Comparison of ENCODE assay signal across 18 cellular contexts in the genomic region with DNA sequence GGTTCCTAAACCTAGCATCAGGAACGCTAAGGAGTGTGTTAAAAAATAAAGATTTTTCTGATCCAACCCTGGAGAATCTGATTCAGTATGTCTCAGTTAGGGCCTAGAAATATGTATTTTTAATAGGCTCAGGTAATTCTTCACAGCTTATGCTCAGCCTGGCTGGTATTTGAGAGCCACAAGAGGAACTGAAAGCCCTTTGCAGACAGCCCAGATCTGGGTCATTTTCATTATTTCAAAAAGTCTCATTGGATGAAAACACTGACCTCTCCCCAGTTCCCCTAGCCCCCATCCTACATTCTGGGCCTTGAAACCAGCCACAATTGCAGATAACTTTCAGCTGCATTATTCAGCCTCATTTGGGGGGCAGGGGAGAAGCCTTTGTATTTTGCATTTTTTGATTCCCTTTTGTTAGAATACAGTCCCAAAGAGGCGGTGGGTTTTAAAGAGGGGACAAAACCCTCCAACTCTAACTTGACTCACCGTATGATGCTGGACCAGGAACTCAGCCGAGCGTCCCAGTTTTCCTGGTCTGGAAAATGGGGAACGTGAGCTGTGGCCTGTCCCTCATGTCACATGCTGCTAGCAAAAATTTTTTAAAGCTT.
"Had no signal": no experiment of that assay in that cellular context is flagged by ENCODE, and none has a peak within 500 bp of the region (broad histone marks: within the 10 kb centered on the region; RNA-seq: fewer than 3 reads in every experiment).

No MANE protein-coding gene starts in this region.

- H3K4me3 Mint-ChIP-seq: dendritic cell treated with granulocyte-macrophage colony-stimulating factor and Interleukin-4, amounts not matched to agents 40 ng/mL and 50 ng/mL, for 4 days; naive thymus-derived CD4-positive, alpha-beta T cell; stimulated activated effector memory CD8-positive, alpha-beta T cell treated with anti-CD3 and anti-CD28 coated beads, Interleukin-12 subunit alpha, Interleukin-12 subunit beta, amount 100 ng/mL, for 72 hours had no signal

- H3K4me1 ChIP-seq: transverse colon had no signal

- H3K4me3 ChIP-seq: lung, transverse colon had no signal

- H3K27me3 Mint-ChIP-seq: dendritic cell treated with granulocyte-macrophage colony-stimulating factor and Interleukin-4, amounts not matched to agents 40 ng/mL and 50 ng/mL, for 4 days had no signal

- H3K36me3 Mint-ChIP-seq: activated naive CD4-positive, alpha-beta T cell treated with anti-CD3 and anti-CD28 coated beads, Interleukin-2, amount 50 U/mL, for 72 hours; naive thymus-derived CD4-positive, alpha-beta T cell; stimulated activated effector memory CD8-positive, alpha-beta T cell treated with anti-CD3 and anti-CD28 coated beads, Interleukin-12 subunit alpha, Interleukin-12 subunit beta, amount 100 ng/mL, for 72 hours had no signal

- H3K36me3 ChIP-seq: brain microvascular endothelial cell, transverse colon had no signal

- H3K27ac ChIP-seq: brain microvascular endothelial cell, transverse colon had no signal

- ATAC-seq: activated naive CD4-positive, alpha-beta T cell treated with anti-CD3 and anti-CD28 coated beads, Interleukin-2, amount 50 U/mL, for 72 hours; left colon; naive thymus-derived CD4-positive, alpha-beta T cell; right cardiac atrium; stimulated activated effector memory CD8-positive, alpha-beta T cell treated with anti-CD3 and anti-CD28 coated beads, Interleukin-12 subunit alpha, Interleukin-12 subunit beta, amount 100 ng/mL, for 72 hours had no signal

- DNase-seq: activated CD4-positive, alpha-beta T cell treated with anti-CD3 and anti-CD28 coated beads, Interleukin-2, amount 50 U/mL, for 4 hours; activated CD4-positive, CD25-positive, alpha-beta regulatory T cell treated with anti-CD3 and anti-CD28 coated beads, Interleukin-2, amount 50 U/mL, for 72 hours; activated effector memory CD4-positive, alpha-beta T cell treated with Interleukin-2 at 50 U/mL for 16 hours; activated T-cell treated with anti-CD3 and anti-CD28 coated beads, Interleukin-2, amount 50 U/mL, for 1 hour; amygdala; brain microvascular endothelial cell; erythroblast; left colon; naive thymus-derived CD4-positive, alpha-beta T cell; right cardiac atrium; substantia nigra; T-helper 2 cell; transverse colon had no signal

- H3K4me1 Mint-ChIP-seq: stimulated activated effector memory CD8-positive, alpha-beta T cell treated with anti-CD3 and anti-CD28 coated beads, Interleukin-12 subunit alpha, Interleukin-12 subunit beta, amount 100 ng/mL, for 72 hours had no signal

- H3K9me3 Mint-ChIP-seq: dendritic cell treated with granulocyte-macrophage colony-stimulating factor and Interleukin-4, amounts not matched to agents 40 ng/mL and 50 ng/mL, for 4 days had no signal

- H3K9me3 ChIP-seq: transverse colon had no signal

- H3K27ac Mint-ChIP-seq: activated naive CD4-positive, alpha-beta T cell treated with anti-CD3 and anti-CD28 coated beads, Interleukin-2, amount 50 U/mL, for 72 hours; dendritic cell treated with granulocyte-macrophage colony-stimulating factor and Interleukin-4, amounts not matched to agents 40 ng/mL and 50 ng/mL, for 4 days; naive thymus-derived CD4-positive, alpha-beta T cell; progenitor cell of endocrine pancreas; stimulated activated effector memory CD8-positive, alpha-beta T cell treated with anti-CD3 and anti-CD28 coated beads, Interleukin-12 subunit alpha, Interleukin-12 subunit beta, amount 100 ng/mL, for 72 hours had no signal

- H3K27me3 ChIP-seq: brain microvascular endothelial cell, transverse colon had no signal
